ENCODE assay signal across 10 cellular contexts in the genomic region with DNA sequence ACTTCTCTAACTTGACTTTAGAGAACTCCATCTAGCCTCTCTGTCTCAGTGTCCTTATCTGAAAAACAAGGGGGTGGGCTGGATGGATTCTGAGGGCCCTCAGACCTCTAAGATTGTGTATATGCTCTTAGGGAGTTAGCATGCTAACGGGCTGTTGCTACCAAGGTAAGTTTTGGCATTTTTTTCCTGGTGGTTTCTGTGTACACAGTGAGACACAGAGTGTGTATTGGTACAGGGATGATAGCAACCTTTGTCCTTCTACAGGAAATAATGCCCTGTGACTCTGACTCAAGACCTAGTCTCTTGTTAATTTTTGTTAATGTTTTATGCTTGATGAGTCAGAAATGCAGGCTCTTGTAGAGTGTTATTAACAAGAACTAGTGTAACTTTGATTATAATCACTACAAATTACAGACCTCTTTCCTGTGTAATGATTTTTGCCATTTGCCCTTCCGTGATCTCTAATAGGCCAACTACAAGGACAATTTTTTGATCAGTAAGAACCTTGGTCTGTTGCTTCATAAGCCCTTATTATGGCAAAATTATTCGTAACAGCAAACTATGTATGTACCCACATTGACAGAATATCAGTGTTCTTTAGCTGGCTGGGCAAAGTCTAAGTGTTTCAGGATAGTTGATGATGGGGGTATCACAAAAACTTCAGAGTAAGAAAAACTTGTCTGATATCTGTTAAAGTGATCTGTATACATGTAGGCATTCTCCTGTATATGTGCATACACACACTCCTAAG.
A peak's percentile ranks its signal among the peaks of the same experiment; 100 is the strongest.
DNase-seq lines count a peak whose midpoint lies in the region; ATAC-seq and TF ChIP-seq lines count a peak whose summit lies in the region.
"Had no signal": no experiment of that assay in that cellular context is flagged by ENCODE, and none has a peak within 500 bp of the region (broad histone marks: within the 10 kb centered on the region; RNA-seq: fewer than 3 reads in every experiment).

No MANE protein-coding gene starts in this region.

- ATAC-seq in GM18861 (IDR thresholded peaks at IDR 0.05; ENCODE audit: unreplicated experiment) (peak; percentile 88), HG02798 (IDR thresholded peaks at IDR 0.05; ENCODE audit: poor library complexity, unreplicated experiment) (peak; percentile 43), HG03045 (IDR thresholded peaks at IDR 0.05; ENCODE audit: unreplicated experiment) (no peak)

- TF ChIP-seq POLR2A in erythroblast (IDR thresholded peaks at IDR 0.05; ENCODE audit: low read length), result no peak

- peak; percentile 52 for DNase-seq in amniotic epithelial cell (ENCODE audit: low read depth)
- DNase-seq in mucosa of gallbladder (ENCODE audit: low spot score), result peak; percentile 64
- DNase-seq in NCI-H2171 (lab: John Stamatoyannopoulos, UW), result no peak
- DNase-seq in erythroblast (lab: John Stamatoyannopoulos, UW), result no peak
- no peak for DNase-seq in NCI-H1092 treated with DMSO at 0.1 percent for 48 hours (lab: John Stamatoyannopoulos, UW)
- DNase-seq: activated CD4-positive, alpha-beta T cell treated with anti-CD3 and anti-CD28 coated beads for 48 hours; right cardiac atrium had no signal

Comparison
In these comparisons a context has a peak if more than half of its experiments do, and no peak if none do; other contexts are left out.
1. DNase-seq: peak in amniotic epithelial cell (single experiment) and mucosa of gallbladder (single experiment); none in NCI-H2171 (single experiment), erythroblast (0 of 2) and NCI-H1092 treated with DMSO at 0.1 percent for 48 hours (single experiment).